In the genomic region with DNA sequence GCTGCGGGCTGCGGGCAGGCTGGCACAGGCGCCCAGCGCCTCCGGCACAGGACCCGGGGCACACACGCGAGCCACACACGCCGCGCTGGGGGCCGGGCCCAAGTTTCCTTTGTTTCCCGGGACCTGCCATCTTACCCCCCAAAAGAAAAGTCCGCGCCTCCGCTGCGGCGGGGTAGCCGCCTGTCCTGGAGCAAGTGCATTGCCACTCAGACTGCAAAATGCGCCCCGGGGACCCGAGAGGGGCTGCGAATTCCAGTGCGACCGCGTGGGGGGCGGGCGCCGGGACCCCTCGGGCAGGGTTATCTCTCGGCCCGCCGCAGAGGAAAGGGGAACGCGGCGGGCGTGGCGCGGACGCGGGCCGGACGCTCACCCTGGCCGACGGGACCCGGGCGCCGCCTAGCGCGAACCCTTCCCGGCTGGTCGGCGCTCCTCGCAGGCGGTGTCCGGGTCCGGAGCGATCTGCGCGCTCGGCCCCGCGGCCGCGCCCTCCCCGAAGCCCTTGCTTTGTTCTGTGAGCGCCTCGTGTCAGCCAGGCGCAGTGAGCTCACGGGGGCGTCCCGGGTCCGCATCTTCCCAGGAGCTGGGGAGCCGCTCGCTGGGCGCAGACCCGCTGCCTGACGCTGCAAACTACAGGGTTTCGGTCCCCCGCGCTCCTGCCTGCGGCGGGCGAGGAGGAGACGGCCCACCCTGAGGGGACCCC, we compare ENCODE assay signal across 7 cellular contexts. TPM values are rescaled to one million over a fixed set of nuclear protein-coding genes. Genes with fewer than 3 reads are reported as not detected.
DNase-seq lines count a peak whose midpoint lies in the region; ATAC-seq and TF ChIP-seq lines count a peak whose summit lies in the region.

No MANE protein-coding gene starts in this region.

- H4K20me1 ChIP-seq in GM23248 (ENCODE audit: insufficient read depth): no peaks in the 10 kb centered on the region

- peak overlapping the region; percentile 74 for H2AFZ ChIP-seq in GM23248
- H2AFZ ChIP-seq in trophoblast cell (ENCODE audit: insufficient read depth, low read length, poor library complexity): peak overlapping the region; percentile 95

- peak overlapping the region; percentile 95 for H2BK12ac ChIP-seq in trophoblast cell (ENCODE audit: low read length)

- H3K27ac Mint-ChIP-seq in activated CD8-positive, alpha-beta T cell treated with anti-CD3 and anti-CD28 coated beads for 36 hours: no peak overlapping the region
- peak overlapping the region; percentile 97 for H3K27ac Mint-ChIP-seq in glutamatergic neuron (ENCODE audit: unreplicated experiment)

- H3K4me2 ChIP-seq in GM23248 (ENCODE audit: unreplicated experiment) (peak overlapping the region; percentile 72), trophoblast cell (ENCODE audit: low read length) (peak overlapping the region; percentile 97)

- no peaks in the 10 kb centered on the region for H3K4me1 ChIP-seq in GM23248 (ENCODE audit: insufficient read depth)
- H3K4me1 ChIP-seq in trophoblast cell (ENCODE audit: control insufficient read depth in 1 of 2, insufficient read depth in 2 of 2, low read length in 2 of 2): peaks cover 3 to 5% of the 10 kb centered on the region in 2 experiments

- peak overlapping the region; percentile 96 for H3K4ac ChIP-seq in trophoblast cell (ENCODE audit: low read depth, low read length)

- H3K36me3 Mint-ChIP-seq in activated CD8-positive, alpha-beta T cell treated with anti-CD3 and anti-CD28 coated beads for 36 hours (ENCODE audit: low read depth): no peaks in the 10 kb centered on the region
- peaks cover 9% of the 10 kb centered on the region for H3K36me3 Mint-ChIP-seq in glutamatergic neuron (ENCODE audit: unreplicated experiment)

- TF ChIP-seq CTCF in GM12865 (IDR thresholded peaks at IDR 0.05; ENCODE audit: insufficient read depth, low read depth, low read length, missing control alignments) (peak; percentile 31), NB4 (IDR thresholded peaks at IDR 0.05; ENCODE audit: low read depth, low read length) (no peak), glutamatergic neuron (IDR thresholded peaks at IDR 0.05; ENCODE audit: partially characterized antibody, unreplicated experiment) (no peak)
- TF ChIP-seq CTCF in activated CD8-positive, alpha-beta T cell treated with anti-CD3 and anti-CD28 coated beads for 36 hours (IDR thresholded peaks at IDR 0.05): no peak

- peak overlapping the region; percentile 93 for H2BK120ac ChIP-seq in trophoblast cell (ENCODE audit: insufficient read depth, low read length, poor library complexity)

- peak; percentile 48 for ATAC-seq in activated CD8-positive, alpha-beta T cell treated with anti-CD3 and anti-CD28 coated beads for 36 hours

- H3K4me1 Mint-ChIP-seq in activated CD8-positive, alpha-beta T cell treated with anti-CD3 and anti-CD28 coated beads for 36 hours (ENCODE audit: low read depth): peaks cover 2% of the 10 kb centered on the region
- peaks cover 4% of the 10 kb centered on the region for H3K4me1 Mint-ChIP-seq in glutamatergic neuron (ENCODE audit: low read depth, unreplicated experiment)

- no peak for TF ChIP-seq POLR2A in NB4 (IDR thresholded peaks at IDR 0.05; ENCODE audit: extremely low read depth, insufficient read length)

- peak overlapping the region; percentile 95 for H4K8ac ChIP-seq in trophoblast cell (ENCODE audit: low read depth, low read length)

- POLR2A ChIA-PET in activated CD8-positive, alpha-beta T cell treated with anti-CD3 and anti-CD28 coated beads for 36 hours (lab: Charles Lee): no interaction called here

- H3K14ac ChIP-seq in trophoblast cell (ENCODE audit: low read length): peak overlapping the region; percentile 91

- H3K23ac ChIP-seq in trophoblast cell (ENCODE audit: low read length): no peak overlapping the region

- H3K9me3 ChIP-seq in GM23248 (ENCODE audit: low read depth): no peaks in the 10 kb centered on the region
- H3K9me3 ChIP-seq in trophoblast cell (ENCODE audit: insufficient read depth, low read depth, low read length): no peaks in the 10 kb centered on the region

- H3K9ac ChIP-seq in GM23248 (no peak overlapping the region), trophoblast cell (ENCODE audit: low read length) (peak overlapping the region; percentile 95)

- H3K9me3 Mint-ChIP-seq in activated CD8-positive, alpha-beta T cell treated with anti-CD3 and anti-CD28 coated beads for 36 hours: no peaks in the 10 kb centered on the region
- peaks cover 19% of the 10 kb centered on the region for H3K9me3 Mint-ChIP-seq in glutamatergic neuron (ENCODE audit: unreplicated experiment)

- 1 to 2% methylated on average over 37 to 64 of the region's 85 CpGs for WGBS in GM23248 (ENCODE audit: low coverage in 1 of 2, low lambda C conversion rate in 2 of 2, missing lambda C conversion rate in 2 of 2), 2 experiments
- WGBS in trophoblast cell (ENCODE audit: extremely low coverage, insufficient coverage, insufficient read length): no CpG with 5 or more reads among the region's 85 CpGs

- DNase-seq in GM12865 (ENCODE audit: low read depth): peak; percentile 61
- peak; percentile 36 for DNase-seq in GM23248
- peak; percentile 62 for DNase-seq in NB4 (ENCODE audit: low read depth)
- DNase-seq in activated CD8-positive, alpha-beta T cell treated with anti-CD3 and anti-CD28 coated beads for 36 hours: peak; percentile 14
- peak; percentile 80 for DNase-seq in glutamatergic neuron
- peak; percentile 61 to 80 for DNase-seq in trophoblast cell
- no peak for DNase-seq in putamen (ENCODE audit: low spot score)

- no peaks in the 10 kb centered on the region for H3K36me3 ChIP-seq in GM23248 (ENCODE audit: low read depth)
- peaks cover 0 to 5% of the 10 kb centered on the region in 2 experiments for H3K36me3 ChIP-seq in trophoblast cell (ENCODE audit: control insufficient read depth in 1 of 2, insufficient read depth in 2 of 2, low read length in 2 of 2)

- H3K79me1 ChIP-seq in trophoblast cell (ENCODE audit: low read length): peaks cover 26% of the 10 kb centered on the region

- CTCF ChIA-PET in activated CD8-positive, alpha-beta T cell treated with anti-CD3 and anti-CD28 coated beads for 36 hours (lab: Charles Lee): interaction anchor here (2.7 kb wide), 1 partner anchor 22 kb away, joined by 7 read pairs; no protein-coding TSS in a partner anchor

- peak overlapping the region; percentile 99 for H4K91ac ChIP-seq in trophoblast cell (ENCODE audit: low read depth, low read length)

- H3K27me3 ChIP-seq in GM23248 (replicated peaks; ENCODE audit: insufficient read depth) (peaks cover 51% of the 10 kb centered on the region), trophoblast cell (ENCODE audit: insufficient read depth, low read length) (no peaks in the 10 kb centered on the region)

- H3K4me3 ChIP-seq in GM12865 (ENCODE audit: low read depth, low read length) (peak overlapping the region; percentile 82), GM23248 (peak overlapping the region; percentile 67), NB4 (ENCODE audit: low read depth, low read length) (peak overlapping the region; percentile 55), trophoblast cell (ENCODE audit: low read depth, low read length) (peak overlapping the region; percentile 84)

- peaks cover 49% of the 10 kb centered on the region for H3K27me3 Mint-ChIP-seq in activated CD8-positive, alpha-beta T cell treated with anti-CD3 and anti-CD28 coated beads for 36 hours
- H3K27me3 Mint-ChIP-seq in glutamatergic neuron (ENCODE audit: unreplicated experiment): peaks cover 8% of the 10 kb centered on the region

- no peaks in the 10 kb centered on the region for H3K79me2 ChIP-seq in GM23248 (ENCODE audit: insufficient read depth)
- peaks cover 26% of the 10 kb centered on the region for H3K79me2 ChIP-seq in trophoblast cell (ENCODE audit: control insufficient read depth, insufficient read depth, low read length, poor library complexity)

- in situ Hi-C loops in GM23248 (cut with MboI): no loop called here

- H3F3A ChIP-seq in GM23248 (ENCODE audit: insufficient read depth): no peaks in the 10 kb centered on the region

- peak overlapping the region; percentile 53 for H2AK5ac ChIP-seq in trophoblast cell (ENCODE audit: low read length)

- H3K18ac ChIP-seq in trophoblast cell (ENCODE audit: low read length): peak overlapping the region; percentile 95

- peak overlapping the region; percentile 38 for H3K4me3 Mint-ChIP-seq in activated CD8-positive, alpha-beta T cell treated with anti-CD3 and anti-CD28 coated beads for 36 hours
- peak overlapping the region; percentile 73 for H3K4me3 Mint-ChIP-seq in glutamatergic neuron (ENCODE audit: unreplicated experiment)

- intact Hi-C loops in activated CD8-positive, alpha-beta T cell treated with anti-CD3 and anti-CD28 coated beads for 36 hours (cut with micrococcal nuclease): loop anchor here (5.0 to 10.0 kb wide), 2 partner anchors 368 to 640 kb away; no protein-coding TSS in a partner anchor

- no peaks in the 10 kb centered on the region for H3K9me2 ChIP-seq in GM23248 (ENCODE audit: insufficient read depth)

- H3K27ac ChIP-seq in GM23248 (no peak overlapping the region), trophoblast cell (ENCODE audit: low read depth, low read length) (peak overlapping the region; percentile 98)

- peak overlapping the region; percentile 100 for H2BK5ac ChIP-seq in trophoblast cell (ENCODE audit: low read depth, low read length, poor library complexity)

- H4K12ac ChIP-seq in trophoblast cell (ENCODE audit: low read depth, low read length): peak overlapping the region; percentile 93

RNA-seq across cellular contexts. Expression of a gene that starts 0.6 kb away (rescaled TPM):
- total RNA-seq in GM23248 (2014; rRNA removed; shearing (Covaris generic)): 1.4 and 2.8 TPM in 2 replicates
- polyA plus RNA-seq in GM23248 (2016; fragmentation: Nextera tagmentation; extraction: Ambion mirVana): 0.54 and 0.82 TPM in 2 replicates
- total RNA-seq in activated CD8-positive, alpha-beta T cell treated with anti-CD3 and anti-CD28 coated beads for 36 hours: 1 to 10 TPM in 1 of 2 experiments, under 1 TPM in 1; 0.54 to 1.4 TPM
- total RNA-seq in glutamatergic neuron (ENCODE audit: unreplicated experiment): 782 TPM
- 1,139 and 1,237 TPM in 2 replicates for polyA plus RNA-seq in trophoblast cell (2013)

RNA-seq across cellular contexts. Expression of a gene that starts 52.9 kb away (rescaled TPM):
- 20.9 and 30.4 TPM in 2 replicates for total RNA-seq in GM23248 (2014; rRNA removed; shearing (Covaris generic))
- polyA plus RNA-seq in GM23248 (2016; fragmentation: Nextera tagmentation; extraction: Ambion mirVana): 40.4 and 42.5 TPM in 2 replicates
- 10 to 100 TPM; 17.2 to 18.0 TPM for total RNA-seq in activated CD8-positive, alpha-beta T cell treated with anti-CD3 and anti-CD28 coated beads for 36 hours
- 17.0 TPM for total RNA-seq in glutamatergic neuron (ENCODE audit: unreplicated experiment)
- polyA plus RNA-seq in trophoblast cell (2013): 15.8 and 16.4 TPM in 2 replicates

Comparison
In these comparisons a context has a peak if more than half of its experiments do, and no peak if none do; other contexts are left out.
1. RNA of a gene that starts 0.6 kb away (total RNA-seq): 782 TPM in glutamatergic neuron (single experiment); 1.4 to 2.8 TPM in GM23248 and 0.54 to 1.4 TPM in activated CD8-positive, alpha-beta T cell treated with anti-CD3 and anti-CD28 coated beads for 36 hours; every median in the first group is over 100 times any median in the second.
2. Peak in every context shown above with its lines, with median percentiles within 50 percentile points of each other: H3K4me3 ChIP-seq.